In genomic region chr15:82895983-82896382, GRCh38 we compare ENCODE assay signal across 24 cellular contexts. TPM values are rescaled to one million over a fixed set of nuclear protein-coding genes. Genes with fewer than 3 reads are reported as not detected.
DNase-seq lines count a peak whose midpoint lies in the region; ATAC-seq, FAIRE-seq and TF ChIP-seq lines count a peak whose summit lies in the region.
"Had no signal": no experiment of that assay in that cellular context is flagged by ENCODE, and none has a peak within 500 bp of the region (broad histone marks: within the 10 kb centered on the region; RNA-seq: fewer than 3 reads in every experiment).

No MANE protein-coding gene starts in this region.

- TF ChIP-seq CTCF in K562 (IDR thresholded peaks at IDR 0.05 in 2 of 3, conservative IDR thresholded peaks at IDR 0.05 in 1 of 3; ENCODE audit: insufficient read depth in 2 of 3, low read depth in 1 of 3, low read length in 3 of 3) (no peak), neural progenitor cell (IDR thresholded peaks at IDR 0.05) (no peak)

- ATAC-seq in K562 (peak; percentile 36; the same call in 2 of the 3 replicates), memory B cell (ENCODE audit: low read depth) (no peak), GM21529 (IDR thresholded peaks at IDR 0.05; ENCODE audit: unreplicated experiment) (no peak)
- ATAC-seq: HCT116 had no signal

- no peak overlapping the region for H3K4me3 ChIP-seq in K562
- H3K4me3 ChIP-seq in neural progenitor cell: no peak overlapping the region
- H3K4me3 ChIP-seq: A549; BLaER1 treated with 17β-estradiol and CSF1 and Interleukin-3, amounts not matched to agents 10 nM and 100 nM had no signal

- in situ Hi-C loops in K562 (cut with MboI): no loop called here

- H3K79me2 ChIP-seq in K562 (ENCODE audit: control insufficient read depth, insufficient read depth, low read length) (no peaks in the 10 kb centered on the region), neural progenitor cell (ENCODE audit: low read depth) (no peaks in the 10 kb centered on the region)

- H3K27ac Mint-ChIP-seq in memory B cell (peak overlapping the region; percentile 40), neural progenitor cell (peak overlapping the region; percentile 75)
- H3K27ac Mint-ChIP-seq: CD4-positive, alpha-beta T cell; IgD-negative memory B cell had no signal

- no peak for TF ChIP-seq POLR2A in K562 (conservative IDR thresholded peaks at IDR 0.05)

- intact Hi-C loops in K562 (cut with micrococcal nuclease): no loop called here

- H3F3A ChIP-seq in neural progenitor cell (ENCODE audit: low read depth): peaks cover 3% of the 10 kb centered on the region

- no peaks in the 10 kb centered on the region for H3K36me3 ChIP-seq in K562 (ENCODE audit: control insufficient read depth, insufficient read depth, low read length)
- no peaks in the 10 kb centered on the region for H3K36me3 ChIP-seq in neural progenitor cell
- H3K36me3 ChIP-seq: BLaER1 treated with 17β-estradiol and CSF1 and Interleukin-3, amounts not matched to agents 10 nM and 100 nM had no signal

- H3K27me3 ChIP-seq in K562 (ENCODE audit: control insufficient read depth in 2 of 2, insufficient read depth in 2 of 2, low read length in 2 of 2) (peaks cover 35 to 46% of the 10 kb centered on the region in 2 experiments), neural progenitor cell (no peaks in the 10 kb centered on the region)
- H3K27me3 ChIP-seq: BLaER1 treated with 17β-estradiol and CSF1 and Interleukin-3, amounts not matched to agents 10 nM and 100 nM had no signal

- H2AFZ ChIP-seq in K562 (ENCODE audit: low read depth, low read length) (no peak overlapping the region), neural progenitor cell (replicated peaks) (no peak overlapping the region)

- no peak for FAIRE-seq in K562 (lab: Jason Lieb, UNC)
- FAIRE-seq: A549, D721Med, H1 had no signal

- H3K27ac ChIP-seq in K562 (ENCODE audit: extremely low read depth, low read depth, low read length): no peak overlapping the region
- no peak overlapping the region for H3K27ac ChIP-seq in neural progenitor cell
- H3K27ac ChIP-seq: A549; BLaER1 treated with 17β-estradiol and CSF1 and Interleukin-3, amounts not matched to agents 10 nM and 100 nM; HL-60 had no signal

- no peak for TF ChIP-seq RAD21 in K562 (CRISPR knock-in tag; conservative IDR thresholded peaks at IDR 0.05 in 1 of 2, IDR thresholded peaks at IDR 0.05 in 1 of 2)

- H3K4me2 ChIP-seq in K562 (ENCODE audit: insufficient read depth, low read length) (no peak overlapping the region), neural progenitor cell (no peak overlapping the region)
- H3K4me2 ChIP-seq: A549; BLaER1 treated with 17β-estradiol and CSF1 and Interleukin-3, amounts not matched to agents 10 nM and 100 nM had no signal

- WGBS in K562 (ENCODE audit: insufficient coverage, low coverage, missing lambda C conversion rate): 3% methylated on average over 3 of the region's 5 CpGs

- no peak for TF ChIP-seq EP300 in K562 (IDR thresholded peaks at IDR 0.05; ENCODE audit: low read length)

- no peaks in the 10 kb centered on the region for H3K9me1 ChIP-seq in K562 (ENCODE audit: control insufficient read depth, insufficient read depth, low read length)

- CTCF ChIA-PET in K562 (lab: Yijun Ruan, JAX; ENCODE audit: low intra/inter-chr PET ratio): no interaction called here

- H3K4me1 Mint-ChIP-seq in memory B cell (no peaks in the 10 kb centered on the region), neural progenitor cell (peaks cover 25% of the 10 kb centered on the region)
- H3K4me1 Mint-ChIP-seq: IgD-negative memory B cell had no signal

- H3K36me3 Mint-ChIP-seq in memory B cell (no peaks in the 10 kb centered on the region), neural progenitor cell (no peaks in the 10 kb centered on the region)
- H3K36me3 Mint-ChIP-seq: IgD-negative memory B cell had no signal

- no peaks in the 10 kb centered on the region for H3K9me3 Mint-ChIP-seq in memory B cell
- no peaks in the 10 kb centered on the region for H3K9me3 Mint-ChIP-seq in neural progenitor cell
- H3K9me3 Mint-ChIP-seq: CD4-positive, alpha-beta T cell; IgD-negative memory B cell had no signal

- H4K20me1 ChIP-seq in K562 (replicated peaks; ENCODE audit: control insufficient read depth, insufficient read depth, low read length) (peaks cover 2% of the 10 kb centered on the region; the same call in 1 of the 2 replicates), neural progenitor cell (ENCODE audit: low read depth) (no peaks in the 10 kb centered on the region)

- H3K4me3 Mint-ChIP-seq in memory B cell (no peak overlapping the region), neural progenitor cell (no peak overlapping the region)
- H3K4me3 Mint-ChIP-seq: CD4-positive, alpha-beta T cell; IgD-negative memory B cell had no signal

- H3K9ac ChIP-seq in K562 (ENCODE audit: insufficient read depth in 1 of 2, low read depth in 2 of 2, low read length in 2 of 2): no peak overlapping the region
- no peak overlapping the region for H3K9ac ChIP-seq in neural progenitor cell
- H3K9ac ChIP-seq: BLaER1 treated with 17β-estradiol and CSF1 and Interleukin-3, amounts not matched to agents 10 nM and 100 nM had no signal

- H3K27me3 Mint-ChIP-seq in memory B cell (peaks cover 2% of the 10 kb centered on the region), neural progenitor cell (ENCODE audit: insufficient read depth, low read depth) (no peaks in the 10 kb centered on the region)
- H3K27me3 Mint-ChIP-seq: CD4-positive, alpha-beta T cell; IgD-negative memory B cell had no signal

- peaks cover 3 to 7% of the 10 kb centered on the region in 2 experiments; a peak in 1 of 5 replicates for H3K4me1 ChIP-seq in K562 (replicated peaks in 1 of 2; ENCODE audit: control insufficient read depth in 2 of 2, insufficient read depth in 2 of 2, low read length in 2 of 2)
- H3K4me1 ChIP-seq in neural progenitor cell: peaks cover 10% of the 10 kb centered on the region
- H3K4me1 ChIP-seq: A549; BLaER1 treated with 17β-estradiol and CSF1 and Interleukin-3, amounts not matched to agents 10 nM and 100 nM had no signal

- no peak for DNase-seq in K562 (ENCODE audit: extremely low read depth in 1 of 4, low spot score in 3 of 4)
- no peak for DNase-seq in memory B cell (ENCODE audit: low spot score in 2 of 2)
- DNase-seq in neural progenitor cell (ENCODE audit: low spot score): no peak
- DNase-seq in SW 1271 (lab: John Stamatoyannopoulos, UW): no peak
- no peak for DNase-seq in activated CD4-positive, alpha-beta T cell treated with anti-CD3 and anti-CD28 coated beads, Interleukin-2, amount 50 U/mL, for 4 hours
- no peak for DNase-seq in NCI-H1930 (lab: John Stamatoyannopoulos, UW)
- DNase-seq: AML-193; CD4-positive, alpha-beta T cell; DMS53; NCI-H1105; NCI-H1436 treated with DMSO at 0.1 percent for 48 hours; NCI-H187 treated with DMSO at 0.1 percent for 48 hours; NCI-H2107; NCI-H748 treated with DMSO at 0.1 percent for 48 hours; RPMI8226; SHP77 treated with DMSO at 0.1 percent for 48 hours had no signal

- BruUV-seq in K562 (replicated peaks; lab: Mats Ljungman, UMichigan): no TSS peak

- POLR2A ChIA-PET in K562 (lab: Yijun Ruan, JAX): no interaction called here

- H3K9me3 ChIP-seq in K562 (replicated peaks; ENCODE audit: control insufficient read depth, insufficient read depth, low read depth, low read length) (no peaks in the 10 kb centered on the region), neural progenitor cell (ENCODE audit: low read depth) (no peaks in the 10 kb centered on the region)
- H3K9me3 ChIP-seq: A549; BLaER1 treated with 17β-estradiol and CSF1 and Interleukin-3, amounts not matched to agents 10 nM and 100 nM had no signal

TF ChIP-seq in K562, 482 proteins besides CTCF, POLR2A, EP300 and RAD21 (continues in another document):
- TF ChIP-seq ZNF431 (CRISPR knock-in tag; IDR thresholded peaks at IDR 0.05): no peak
- no peak for TF ChIP-seq NCOA4 (IDR thresholded peaks at IDR 0.05; ENCODE audit: partially characterized antibody)
- no peak for TF ChIP-seq ZNF766 (CRISPR knock-in tag; conservative IDR thresholded peaks at IDR 0.05)
- TF ChIP-seq ELF1 (tag; IDR thresholded peaks at IDR 0.05): no peak
- TF ChIP-seq, protein P1, sequence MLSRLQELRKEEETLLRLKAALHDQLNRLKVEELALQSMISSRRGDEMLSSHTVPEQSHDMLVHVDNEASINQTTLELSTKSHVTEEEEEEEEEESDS (CRISPR knock-in tag; IDR thresholded peaks at IDR 0.05): no peak
- no peak for TF ChIP-seq ZKSCAN1 (IDR thresholded peaks at IDR 0.05; ENCODE audit: low read depth, low read length)
- no peak for TF ChIP-seq TAF9B (IDR thresholded peaks at IDR 0.05; ENCODE audit: partially characterized antibody)
- no peak for TF ChIP-seq NR3C1 (CRISPR knock-in tag; IDR thresholded peaks at IDR 0.05)
- TF ChIP-seq POU5F1 (IDR thresholded peaks at IDR 0.05; ENCODE audit: borderline replicate concordance, low read depth, low read length, partially characterized antibody): no peak
- no peak for TF ChIP-seq JUND (IDR thresholded peaks at IDR 0.05; ENCODE audit: borderline replicate concordance, low read depth, low read length)
- TF ChIP-seq JUND (tag; IDR thresholded peaks at IDR 0.05; ENCODE audit: borderline replicate concordance, low read depth, low read length): no peak

RNA-seq across cellular contexts. Expression of gene HOMER2, which starts 56.5 kb away (rescaled TPM):
- total RNA-seq in K562 (2011; cell fraction: chromatin; rRNA removed; ENCODE audit: low replicate concordance): 1.4 and 2.3 TPM in 2 replicates
- 1.4 and 1.8 TPM in 2 replicates for total RNA-seq in K562 (2011; cell fraction: nucleolus; rRNA removed)
- total RNA-seq in K562 (2011; cell fraction: nucleoplasm; rRNA removed): 2.2 and 2.9 TPM in 2 replicates
- total RNA-seq in K562 (2014; rRNA removed) (0.32 and 0.69 TPM in 2 replicates), K562 (2014; rRNA removed; fragmentation: Illumina TruSeq; extraction: Trizol) (0.25 and 0.57 TPM in 2 replicates), K562 (2015; rRNA removed; fragmentation: Illumina TruSeq; extraction: Trizol) (0.41 TPM in 1 of 2 replicates, not detected in the other), K562 (2021) (0.47 and 0.54 TPM in 2 replicates), neural progenitor cell (ENCODE audit: low replicate concordance) (25.4 and 259 TPM in 2 replicates)
- polyA plus RNA-seq in K562 (2011; rRNA removed) (0.13 and 0.18 TPM in 2 replicates), K562 (2014; fragmentation: Illumina TruSeq; extraction: Trizol) (0.30 and 0.43 TPM in 2 replicates), K562 (2014; fragmentation: Nextera tagmentation; extraction: Ambion mirVana) (under 1 TPM; 0.18 to 0.41 TPM), K562 (2014; rRNA removed) (0.23 and 0.31 TPM in 2 replicates)
- 0.63 TPM in 1 of 2 replicates, not detected in the other for polyA plus RNA-seq in K562 (2011; cell fraction: cytosol; rRNA removed)
- polyA plus RNA-seq in K562 (2011; cell fraction: nucleus; rRNA removed): 0.93 and 1.7 TPM in 2 replicates
- 0.15 and 0.30 TPM in 2 replicates for polyA plus RNA-seq in K562 (2012)
- polyA minus RNA-seq in K562 (2011; rRNA and poly(A)+ RNA removed): 1.1 TPM in 1 of 2 replicates, not detected in the other
- not detected in 2 replicates for polyA minus RNA-seq in K562 (2011; cell fraction: cytosol; rRNA and poly(A)+ RNA removed)
- polyA minus RNA-seq in K562 (2011; cell fraction: nucleus; rRNA and poly(A)+ RNA removed): 0.67 and 1.8 TPM in 2 replicates
